Comparison of ENCODE assay signal across 20 cellular contexts in genomic region chr10:44881639-44882038, GRCh38. TPM values are rescaled to one million over a fixed set of nuclear protein-coding genes. Genes with fewer than 3 reads are reported as not detected.
A peak's percentile ranks its signal among the peaks of the same experiment; 100 is the strongest.
DNase-seq lines count a peak whose midpoint lies in the region; ATAC-seq, FAIRE-seq and TF ChIP-seq lines count a peak whose summit lies in the region.
"Had no signal": no experiment of that assay in that cellular context is flagged by ENCODE, and none has a peak within 500 bp of the region (broad histone marks: within the 10 kb centered on the region; RNA-seq: fewer than 3 reads in every experiment).

No MANE protein-coding gene starts in this region.

- H3K9me3 Mint-ChIP-seq in activated naive CD8-positive, alpha-beta T cell treated with anti-CD3 and anti-CD28 coated beads, Interleukin-2, amount 10 ng/mL, durations not matched to agents 7 days and 5 days = no peaks in the 10 kb centered on the region
- no peaks in the 10 kb centered on the region for H3K9me3 Mint-ChIP-seq in activated naive CD8-positive, alpha-beta T cell treated with anti-CD3 and anti-CD28 coated beads for 36 hours

- ATAC-seq in activated naive CD8-positive, alpha-beta T cell treated with anti-CD3 and anti-CD28 coated beads, Interleukin-2, amount 10 ng/mL, durations not matched to agents 7 days and 5 days (ENCODE audit: low read depth) = peak; percentile 22
- ATAC-seq in HG03039 (IDR thresholded peaks at IDR 0.05; ENCODE audit: unreplicated experiment) = no peak
- ATAC-seq: Panc1 had no signal

- peaks cover 7 to 20% of the 10 kb centered on the region in 2 donors for H3K4me1 ChIP-seq in kidney (ENCODE audit: control insufficient read depth in 1 of 2, insufficient read depth in 1 of 2, low read depth in 1 of 2, low read length in 2 of 2)

- FAIRE-seq in kidney (lab: Jason Lieb, UNC) = no peak
- FAIRE-seq: A204.1 had no signal

- H3K9ac ChIP-seq in kidney (ENCODE audit: low read length in 2 of 2) = peak overlapping the region in 1 of 2 donors; percentile 35

- intact Hi-C loops in kidney (cut with DNase I) = no loop called here

- H3K9me3 ChIP-seq in kidney (ENCODE audit: control insufficient read depth in 1 of 2, low read length in 2 of 2) = no peaks in the 10 kb centered on the region

- peak overlapping the region; percentile 65 to 74 for H3K27ac ChIP-seq in kidney (ENCODE audit: low read depth in 2 of 2, low read length in 2 of 2)
- H3K27ac ChIP-seq: SK-N-MC had no signal

- peaks cover 11% of the 10 kb centered on the region for H3K27me3 Mint-ChIP-seq in activated naive CD8-positive, alpha-beta T cell treated with anti-CD3 and anti-CD28 coated beads, Interleukin-2, amount 10 ng/mL, durations not matched to agents 7 days and 5 days
- peaks cover 10% of the 10 kb centered on the region for H3K27me3 Mint-ChIP-seq in activated naive CD8-positive, alpha-beta T cell treated with anti-CD3 and anti-CD28 coated beads for 36 hours

- no peak for DNase-seq in activated naive CD8-positive, alpha-beta T cell treated with anti-CD3 and anti-CD28 coated beads, Interleukin-2, amount 10 ng/mL, durations not matched to agents 7 days and 5 days
- no peak for DNase-seq in activated naive CD8-positive, alpha-beta T cell treated with anti-CD3 and anti-CD28 coated beads for 36 hours
- DNase-seq in NOMO-1 treated with dmso at 0.1 percent for 144 hours (lab: John Stamatoyannopoulos, UW; ENCODE audit: unreplicated experiment) (peak; percentile 21), kidney (no peak), NCI-H1417 treated with DMSO at 0.1 percent for 48 hours (lab: John Stamatoyannopoulos, UW) (no peak), DMS 273 treated with DMSO at 0.1 percent for 48 hours (lab: John Stamatoyannopoulos, UW) (no peak), NCI-H1436 treated with DMSO at 0.1 percent for 48 hours (lab: John Stamatoyannopoulos, UW) (no peak)
- DNase-seq: C1 segment of cervical spinal cord; COR-L47; DMS153; HCEC 1CT; NCI-H1105 treated with DMSO at 0.1 percent for 48 hours; NCI-H187 treated with DMSO at 0.1 percent for 48 hours; NCI-H446; NK-92 treated with Interleukin-12 subunit alpha and Interleukin-12 subunit beta, amount 100 ng/mL, for 24 hours; Right ventricle myocardium superior had no signal

- no peak for TF ChIP-seq CTCF in kidney (IDR thresholded peaks at IDR 0.05; ENCODE audit: borderline replicate concordance, extremely low read depth, insufficient read depth)

- H3K27ac Mint-ChIP-seq in activated naive CD8-positive, alpha-beta T cell treated with anti-CD3 and anti-CD28 coated beads, Interleukin-2, amount 10 ng/mL, durations not matched to agents 7 days and 5 days = no peak overlapping the region
- H3K27ac Mint-ChIP-seq in activated naive CD8-positive, alpha-beta T cell treated with anti-CD3 and anti-CD28 coated beads for 36 hours = no peak overlapping the region

- peak overlapping the region in 1 of 2 donors; percentile 7 for H3K4me3 ChIP-seq in kidney (ENCODE audit: low read length in 2 of 2)
- H3K4me3 ChIP-seq: SK-N-MC had no signal

- no peaks in the 10 kb centered on the region for H3K36me3 ChIP-seq in kidney (ENCODE audit: control insufficient read depth in 1 of 2, insufficient read depth in 2 of 2, low read length in 2 of 2)

- H3K4me3 Mint-ChIP-seq in activated naive CD8-positive, alpha-beta T cell treated with anti-CD3 and anti-CD28 coated beads, Interleukin-2, amount 10 ng/mL, durations not matched to agents 7 days and 5 days = peak overlapping the region; percentile 20
- H3K4me3 Mint-ChIP-seq in activated naive CD8-positive, alpha-beta T cell treated with anti-CD3 and anti-CD28 coated beads for 36 hours = no peak overlapping the region

- H3K36me3 Mint-ChIP-seq in activated naive CD8-positive, alpha-beta T cell treated with anti-CD3 and anti-CD28 coated beads, Interleukin-2, amount 10 ng/mL, durations not matched to agents 7 days and 5 days = no peaks in the 10 kb centered on the region
- H3K36me3 Mint-ChIP-seq in activated naive CD8-positive, alpha-beta T cell treated with anti-CD3 and anti-CD28 coated beads for 36 hours = no peaks in the 10 kb centered on the region

- POLR2A ChIA-PET in activated naive CD8-positive, alpha-beta T cell treated with anti-CD3 and anti-CD28 coated beads, Interleukin-2, amount 10 ng/mL, durations not matched to agents 7 days and 5 days (lab: Charles Lee) = interaction anchor here (1.4 kb wide), 1 partner anchor 32 kb away, joined by 6 read pairs; no protein-coding TSS in a partner anchor

- H3K4me1 Mint-ChIP-seq in activated naive CD8-positive, alpha-beta T cell treated with anti-CD3 and anti-CD28 coated beads, Interleukin-2, amount 10 ng/mL, durations not matched to agents 7 days and 5 days = peaks cover 22% of the 10 kb centered on the region
- peaks cover 8% of the 10 kb centered on the region for H3K4me1 Mint-ChIP-seq in activated naive CD8-positive, alpha-beta T cell treated with anti-CD3 and anti-CD28 coated beads for 36 hours

RNA-seq across cellular contexts. Expression of gene TMEM72, which starts 29.5 kb away (rescaled TPM):
- not detected for total RNA-seq in activated naive CD8-positive, alpha-beta T cell treated with anti-CD3 and anti-CD28 coated beads, Interleukin-2, amount 10 ng/mL, durations not matched to agents 7 days and 5 days
- not detected for total RNA-seq in activated naive CD8-positive, alpha-beta T cell treated with anti-CD3 and anti-CD28 coated beads for 36 hours
- 19.3 TPM for total RNA-seq in kidney
- 127 TPM for polyA plus RNA-seq in kidney (ENCODE audit: insufficient read depth, low read depth, low replicate concordance)
- total RNA-seq: Right ventricle myocardium superior had no signal

Comparison
In these comparisons a context has a peak if more than half of its experiments do, and no peak if none do; other contexts are left out.
1. RNA of gene TMEM72, which starts 29.5 kb away (total RNA-seq): 19.3 TPM in kidney (single experiment); not detected in activated naive CD8-positive, alpha-beta T cell treated with anti-CD3 and anti-CD28 coated beads, Interleukin-2, amount 10 ng/mL, durations not matched to agents 7 days and 5 days and not detected in activated naive CD8-positive, alpha-beta T cell treated with anti-CD3 and anti-CD28 coated beads for 36 hours; every median in the first group is over 10 times any median in the second.